25 cellular contexts compared by ENCODE assay signal in the genomic region with DNA sequence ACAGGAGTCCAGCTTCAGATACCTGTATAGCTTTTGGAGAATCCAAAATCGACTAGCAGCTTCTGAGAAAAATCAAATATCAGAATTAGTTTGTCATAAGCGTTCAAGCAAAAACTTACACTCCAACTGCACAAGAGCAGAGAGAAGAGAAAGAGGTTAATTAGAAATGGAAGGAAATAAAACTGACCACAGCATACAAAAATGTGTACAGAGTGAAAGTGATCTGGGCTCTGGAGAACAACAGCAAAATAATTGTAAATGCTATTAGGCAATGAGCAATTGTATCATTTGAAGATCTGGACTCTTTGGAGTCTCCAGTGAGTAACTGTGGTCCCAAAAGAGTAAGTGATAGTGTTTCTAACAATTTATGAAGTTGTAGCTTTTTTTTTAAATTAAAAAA.
"Had no signal": no experiment of that assay in that cellular context is flagged by ENCODE, and none has a peak within 500 bp of the region (broad histone marks: within the 10 kb centered on the region; RNA-seq: fewer than 3 reads in every experiment).

No MANE protein-coding gene starts in this region.

- H3K4me2 ChIP-seq: hepatocyte, neural progenitor cell had no signal

- H3K36me3 ChIP-seq: esophagus muscularis mucosa, gastroesophageal sphincter, heart left ventricle, left lung, neural progenitor cell, right lobe of liver, suprapubic skin, transverse colon, upper lobe of right lung, uterus had no signal

- H3K27me3 ChIP-seq: esophagus muscularis mucosa, foreskin keratinocyte, gastroesophageal sphincter, heart left ventricle, hepatocyte, left lung, neural progenitor cell, right lobe of liver, suprapubic skin, transverse colon, upper lobe of right lung, uterus had no signal

- FAIRE-seq: endothelial cell of umbilical vein, small intestine had no signal

- H3K4me1 ChIP-seq: esophagus muscularis mucosa, foreskin keratinocyte, gastroesophageal sphincter, heart left ventricle, left lung, neural progenitor cell, parathyroid adenoma, right lobe of liver, suprapubic skin, transverse colon, upper lobe of right lung, uterus had no signal

- H3K9me3 ChIP-seq: esophagus muscularis mucosa, gastroesophageal sphincter, heart left ventricle, right lobe of liver, suprapubic skin, upper lobe of right lung, uterus had no signal

- ATAC-seq: foreskin keratinocyte; gastroesophageal sphincter; heart left ventricle; left cardiac atrium; left lung; mucosa of descending colon; right lobe of liver; stimulated activated naive CD8-positive, alpha-beta T cell treated with anti-CD3 and anti-CD28 coated beads, Interleukin-15, amount 100 ng/mL, for 72 hours; upper lobe of right lung had no signal

- H3K27ac ChIP-seq: esophagus muscularis mucosa, foreskin keratinocyte, gastroesophageal sphincter, heart left ventricle, hepatocyte, left lung, neural progenitor cell, parathyroid adenoma, right lobe of liver, suprapubic skin, transverse colon, upper lobe of right lung, uterus had no signal

- H3K4me3 ChIP-seq: esophagus muscularis mucosa, gastroesophageal sphincter, heart left ventricle, hepatocyte, left lung, mucosa of descending colon, neural progenitor cell, right lobe of liver, suprapubic skin, transverse colon, upper lobe of right lung, uterus had no signal

- H2AFZ ChIP-seq: hepatocyte, neural progenitor cell, parathyroid adenoma had no signal

- H3K9ac ChIP-seq: neural progenitor cell, parathyroid adenoma had no signal

- H3K79me2 ChIP-seq: hepatocyte, parathyroid adenoma had no signal

- DNase-seq: dermis blood vessel endothelial cell; effector memory CD4-positive, alpha-beta T cell; foreskin keratinocyte; heart left ventricle; left cardiac atrium; left lung; mesenchymal stem cell; mucosa of descending colon; naive B cell; right lobe of liver; small intestine; stimulated activated CD4-positive, alpha-beta T cell treated with anti-CD3 and anti-CD28 coated beads, Interleukin-15, amount 100 ng/mL, for 24 hours; stimulated activated CD4-positive, alpha-beta T cell treated with anti-CD3 and anti-CD28 coated beads, Interleukin-2, amount 100 ng/mL, for 48 hours; stimulated activated naive CD4-positive, alpha-beta T cell; stimulated activated naive CD8-positive, alpha-beta T cell treated with anti-CD3 and anti-CD28 coated beads, Interleukin-15, amount 100 ng/mL, for 72 hours; transverse colon; upper lobe of right lung; uterus had no signal
